Comparison of ENCODE assay signal across 23 cellular contexts in the genomic region with DNA sequence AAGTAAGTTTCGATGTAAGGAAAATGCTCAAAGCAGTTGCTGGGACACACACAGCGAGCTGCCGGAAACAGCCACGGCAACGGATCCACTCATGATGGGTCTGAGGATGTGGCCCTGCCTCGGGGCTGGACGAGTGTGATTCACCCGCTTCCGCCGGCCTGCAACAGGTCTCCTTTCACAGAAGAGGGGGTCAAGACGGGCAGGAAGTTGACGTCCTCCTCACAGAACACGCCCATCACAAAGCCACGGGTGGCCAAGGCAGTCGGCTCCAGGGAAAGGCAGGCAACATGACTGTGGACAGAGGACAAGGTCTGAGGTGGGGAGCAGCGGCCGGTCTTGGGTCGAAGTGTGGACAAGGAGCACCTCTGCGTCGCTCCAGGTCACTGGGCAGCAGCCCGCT.
"Had no signal": no experiment of that assay in that cellular context is flagged by ENCODE, and none has a peak within 500 bp of the region (broad histone marks: within the 10 kb centered on the region; RNA-seq: fewer than 3 reads in every experiment).

No MANE protein-coding gene starts in this region.

- H3K27me3 ChIP-seq: esophagus squamous epithelium, testis, tibial nerve had no signal

- DNase-seq: cortex of kidney; dorsolateral prefrontal cortex; effector memory CD4-positive, alpha-beta T cell; esophagus squamous epithelium; foreskin fibroblast; glutamatergic neuron; left cardiac atrium; left ventricle myocardium inferior; mesenchymal stem cell; naive B cell; psoas muscle; retina; spleen; stimulated activated CD4-positive, alpha-beta T cell treated with anti-CD3 and anti-CD28 coated beads, Interleukin-2, amount 100 ng/mL, for 24 hours; stimulated activated CD4-positive, alpha-beta T cell treated with anti-CD3 and anti-CD28 coated beads, Interleukin-4, amount 100 ng/mL, for 4 hours; stimulated activated naive B cell treated with anti-CD40 and anti-IgM and Interleukin-4, amounts not matched to agents 10 μg/mL and 1 μg/mL and 100 μg/mL, for 72 hours; stimulated activated naive CD8-positive, alpha-beta T cell treated with anti-CD3 and anti-CD28 coated beads, Interleukin-15, amount 100 ng/mL, for 72 hours; testis had no signal

- H3K36me3 ChIP-seq: esophagus squamous epithelium, gastroesophageal sphincter, left ventricle myocardium inferior, spleen, tibial nerve had no signal

- H3K27ac ChIP-seq: dorsolateral prefrontal cortex, epithelial cell of prostate, esophagus squamous epithelium, gastroesophageal sphincter, psoas muscle, spleen, tibial nerve had no signal

- H3K9me3 ChIP-seq: esophagus squamous epithelium, gastroesophageal sphincter, left ventricle myocardium inferior, psoas muscle, spleen, testis, tibial nerve had no signal

- ATAC-seq: gastroesophageal sphincter; psoas muscle; stimulated activated naive B cell treated with anti-CD40 and anti-IgM and Interleukin-4, amounts not matched to agents 10 μg/mL and 1 μg/mL and 100 μg/mL, for 72 hours; stimulated activated naive CD8-positive, alpha-beta T cell treated with anti-CD3 and anti-CD28 coated beads, Interleukin-15, amount 100 ng/mL, for 72 hours had no signal

- H3K4me1 ChIP-seq: psoas muscle, spleen had no signal

- FAIRE-seq: keratinocyte had no signal

- H3K4me3 ChIP-seq: dorsolateral prefrontal cortex, esophagus squamous epithelium, gastroesophageal sphincter, left ventricle myocardium inferior, lung, psoas muscle, spleen, tibial nerve had no signal
